18 cellular contexts compared by ENCODE assay signal in the genomic region with DNA sequence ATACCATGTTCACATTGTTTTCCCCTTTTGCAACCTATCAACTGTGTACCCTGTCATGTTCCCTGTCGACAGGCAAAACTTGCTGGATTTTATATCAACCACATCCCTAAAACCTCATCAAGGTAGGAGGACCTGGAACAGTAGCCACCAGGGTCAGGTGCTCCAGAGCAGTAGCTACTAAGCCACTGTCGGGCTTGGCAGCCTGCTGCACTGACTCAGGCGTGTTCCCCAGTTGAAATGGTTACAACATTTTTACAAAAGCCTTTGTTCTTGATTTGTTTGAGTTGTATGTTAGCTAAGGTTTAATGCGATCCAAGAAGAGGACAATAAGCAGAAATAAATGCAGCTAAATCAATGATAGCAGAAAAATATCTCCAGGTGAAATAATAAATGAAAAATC.
A peak's percentile ranks its signal among the peaks of the same experiment; 100 is the strongest.
DNase-seq lines count a peak whose midpoint lies in the region; ATAC-seq, FAIRE-seq and TF ChIP-seq lines count a peak whose summit lies in the region.
"Had no signal": no experiment of that assay in that cellular context is flagged by ENCODE, and none has a peak within 500 bp of the region (broad histone marks: within the 10 kb centered on the region; RNA-seq: fewer than 3 reads in every experiment).

No MANE protein-coding gene starts in this region.

- H3K27ac ChIP-seq in sigmoid colon = no peak overlapping the region
- H3K27ac ChIP-seq: Peyer's patch had no signal

- H3K9me3 Mint-ChIP-seq in MCF 10A (ENCODE audit: unreplicated experiment) = peaks cover 7% of the 10 kb centered on the region

- H3K4me1 ChIP-seq in sigmoid colon = no peaks in the 10 kb centered on the region
- H3K4me1 ChIP-seq: Peyer's patch had no signal

- H3K4me3 Mint-ChIP-seq in MCF 10A (ENCODE audit: unreplicated experiment) = no peak overlapping the region
- H3K4me3 Mint-ChIP-seq: CD14-positive monocyte had no signal

- intact Hi-C loops in MCF 10A (cut with micrococcal nuclease) (no loop called here), sigmoid colon (cut with DNase I) (no loop called here)

- no peak for FAIRE-seq in GM12892 (lab: Jason Lieb, UNC)

- WGBS in sigmoid colon, 2 donors = 32 to 70% methylated on average over 4 of the region's 4 CpGs

- H3K36me3 ChIP-seq in sigmoid colon = no peaks in the 10 kb centered on the region
- H3K36me3 ChIP-seq: Peyer's patch had no signal

- H3K27me3 Mint-ChIP-seq in MCF 10A (ENCODE audit: insufficient read depth, unreplicated experiment) = no peaks in the 10 kb centered on the region

- TF ChIP-seq CTCF in MCF 10A (IDR thresholded peaks at IDR 0.05; ENCODE audit: unreplicated experiment) (no peak), fibroblast of the aortic adventitia (IDR thresholded peaks at IDR 0.05; ENCODE audit: insufficient read depth, low read length) (no peak), sigmoid colon (IDR thresholded peaks at IDR 0.05) (no peak)

- BruUV-seq in MCF 10A (replicated peaks; lab: Mats Ljungman, UMichigan) = no TSS peak

- TF ChIP-seq POLR2A in sigmoid colon (IDR thresholded peaks at IDR 0.05) = no peak
- no peak for TF ChIP-seq POLR2A in GM12892 (IDR thresholded peaks at IDR 0.05; ENCODE audit: low read depth, low read length)

- ATAC-seq in GM19351 (IDR thresholded peaks at IDR 0.05; ENCODE audit: unreplicated experiment) = no peak
- ATAC-seq in GM21529 (IDR thresholded peaks at IDR 0.05; ENCODE audit: unreplicated experiment) = no peak
- ATAC-seq: HCT116 had no signal

- no peaks in the 10 kb centered on the region for H3K27me3 ChIP-seq in sigmoid colon
- H3K27me3 ChIP-seq: Peyer's patch had no signal

- TF ChIP-seq EP300 in sigmoid colon (IDR thresholded peaks at IDR 0.05) = no peak

- H3K4me1 Mint-ChIP-seq in MCF 10A (ENCODE audit: insufficient read depth, unreplicated experiment) = peaks cover 18% of the 10 kb centered on the region

- POLR2A ChIA-PET in MCF 10A (lab: Yijun Ruan, JAX) = interaction anchor here (0.7 to 4.4 kb wide), 15 partner anchors 8 to 453 kb away, joined by 3 to 32 read pairs (median 4); a partner anchor contains a TSS

- H3K4me3 ChIP-seq in fibroblast of the aortic adventitia (ENCODE audit: low read depth, low read length) (no peak overlapping the region), sigmoid colon (no peak overlapping the region)
- H3K4me3 ChIP-seq: Peyer's patch had no signal

- no peaks in the 10 kb centered on the region for H3K36me3 Mint-ChIP-seq in MCF 10A (ENCODE audit: insufficient read depth, unreplicated experiment)
- H3K36me3 Mint-ChIP-seq: CD14-positive monocyte had no signal

- DNase-seq in M059J (ENCODE audit: low read depth) (peak; percentile 40), MCF 10A (ENCODE audit: unreplicated experiment) (peak; percentile 61), fibroblast of the aortic adventitia (ENCODE audit: low read depth) (peak; percentile 4), sigmoid colon (no peak), GM12892 (ENCODE audit: insufficient read length) (no peak)
- DNase-seq: DMS153, KBM-7, NCI-H1048, NCI-H1694, NCI-H226, NCI-H524 treated with DMSO at 0.1 percent for 48 hours, Peyer's patch, SHP77, SK-N-SH had no signal

- H3K27ac Mint-ChIP-seq in MCF 10A (ENCODE audit: low read depth, unreplicated experiment) = peak overlapping the region; percentile 57
- H3K27ac Mint-ChIP-seq: CD14-positive monocyte had no signal

- no peaks in the 10 kb centered on the region for H3K9me3 ChIP-seq in sigmoid colon
- H3K9me3 ChIP-seq: Peyer's patch, SK-N-SH had no signal

- CTCF ChIA-PET in MCF 10A (lab: Yijun Ruan, JAX) = interaction anchor here (0.7 to 1.5 kb wide), 5 partner anchors 30 to 911 kb away, joined by 3 to 5 read pairs (median 3); no protein-coding TSS in a partner anchor

Comparison
In these comparisons a context has a peak if more than half of its experiments do, and no peak if none do; other contexts are left out.
1. DNase-seq: peak in M059J (single experiment), MCF 10A (single experiment) and fibroblast of the aortic adventitia (single experiment); none in sigmoid colon (single experiment) and GM12892 (single experiment).